Comparison of ENCODE assay signal across 2 cellular contexts in the genomic region with DNA sequence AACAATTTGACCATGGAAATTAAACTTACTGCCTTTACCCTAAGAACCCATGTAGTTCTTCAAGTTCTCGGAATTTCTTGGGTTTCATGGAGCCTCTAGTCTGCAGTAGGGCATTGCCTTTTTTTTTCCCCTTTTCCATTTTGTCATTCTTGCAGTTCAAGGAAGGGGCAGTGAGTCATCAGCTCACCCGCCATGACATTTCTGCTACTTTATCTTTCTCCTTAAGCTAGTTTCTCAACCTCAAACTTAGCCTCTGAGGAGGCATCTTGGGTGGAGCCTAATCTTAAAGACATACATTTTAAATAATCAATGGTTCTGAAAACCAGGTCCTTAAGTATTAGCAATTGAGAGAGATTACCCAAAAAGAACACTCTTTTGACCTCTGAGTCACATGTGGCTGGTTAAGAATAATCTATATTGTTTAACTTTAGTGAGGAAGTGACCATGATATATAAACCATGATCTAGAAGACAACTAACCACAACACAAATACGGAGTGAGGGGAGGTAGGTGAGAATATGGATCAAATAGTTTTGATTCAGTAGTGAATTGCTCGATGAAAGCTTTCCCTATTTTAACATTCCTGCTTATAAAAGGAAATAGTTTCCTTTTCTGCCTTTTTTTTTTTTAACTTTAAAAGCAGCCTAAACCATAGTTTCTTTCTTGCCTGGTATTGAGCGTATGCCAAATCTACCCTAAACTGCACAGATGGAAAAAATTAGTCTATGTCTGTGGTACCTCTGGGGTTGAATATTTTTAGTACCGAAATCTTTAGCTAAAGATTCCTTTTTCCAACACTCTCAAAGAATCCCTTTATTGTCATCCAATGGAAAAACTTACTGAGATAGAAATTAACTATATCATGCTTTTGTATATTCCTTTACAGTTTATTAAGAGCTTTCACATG. TPM values are rescaled to one million over a fixed set of nuclear protein-coding genes. Genes with fewer than 3 reads are reported as not detected.
"Had no signal": no experiment of that assay in that cellular context is flagged by ENCODE, and none has a peak within 500 bp of the region (broad histone marks: within the 10 kb centered on the region; RNA-seq: fewer than 3 reads in every experiment).

No MANE protein-coding gene starts in this region.

RNA-seq across cellular contexts. Expression of a gene that starts 20.1 kb away (rescaled TPM):
- total RNA-seq: right atrium auricular region had no signal
- polyA plus RNA-seq: naive thymus-derived CD8-positive, alpha-beta T cell had no signal
